In the genomic region with DNA sequence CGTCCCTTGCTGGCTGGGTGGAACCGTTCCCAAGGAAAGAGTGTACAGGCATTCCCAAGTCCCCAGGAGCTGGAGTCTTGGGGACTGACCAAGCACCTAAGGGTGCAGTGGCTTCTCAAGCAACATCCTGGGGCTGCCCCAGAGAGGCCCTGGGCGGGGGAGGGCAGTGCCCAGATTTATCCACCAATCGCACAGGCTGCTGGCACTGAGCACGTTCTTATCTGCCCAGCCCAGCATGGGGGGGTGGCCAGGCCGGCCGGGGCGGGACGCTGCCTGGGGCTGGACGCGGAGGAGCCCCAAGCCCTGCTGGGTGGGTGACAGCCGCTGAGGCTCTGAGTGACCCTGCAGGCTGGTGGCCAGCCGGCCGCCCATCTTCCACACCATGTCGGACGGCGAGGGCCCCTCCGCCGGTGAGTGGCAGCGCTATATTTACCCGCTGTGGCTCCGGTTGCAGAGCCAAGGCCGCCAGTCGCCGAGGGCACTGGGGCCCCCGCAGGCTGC, we compare ENCODE assay signal across 8 cellular contexts. TPM values are rescaled to one million over a fixed set of nuclear protein-coding genes. Genes with fewer than 3 reads are reported as not detected.
DNase-seq lines count a peak whose midpoint lies in the region; ATAC-seq and TF ChIP-seq lines count a peak whose summit lies in the region.

No MANE protein-coding gene starts in this region.

- H3K27me3 Mint-ChIP-seq in immature natural killer cell (ENCODE audit: low read depth in 3 of 3): peaks cover 8 to 17% (median 9%) of the 10 kb centered on the region in 3 donors

- H3K27ac Mint-ChIP-seq in immature natural killer cell: no peak overlapping the region

- peak; percentile 61 for ATAC-seq in sciatic nerve
- no peak for ATAC-seq in HG03432 (IDR thresholded peaks at IDR 0.05; ENCODE audit: unreplicated experiment)

- H3K4me3 ChIP-seq in WI38 (ENCODE audit: low read depth, low read length): peak overlapping the region; percentile 71

- no peak overlapping the region for H3K4me3 Mint-ChIP-seq in immature natural killer cell

- H3K36me3 Mint-ChIP-seq in immature natural killer cell: no peaks in the 10 kb centered on the region

- no peaks in the 10 kb centered on the region for H3K4me1 Mint-ChIP-seq in immature natural killer cell

- intact Hi-C loops in cardiac septum (cut with DNase I): no loop called here
- intact Hi-C loops in sciatic nerve (cut with DNase I): no loop called here

- TF ChIP-seq CTCF in WI38 (IDR thresholded peaks at IDR 0.05; ENCODE audit: low read depth, low read length): no peak

- DNase-seq in Daoy (ENCODE audit: low read depth) (peak; percentile 80), cardiac septum (ENCODE audit: low spot score) (peak; percentile 87), sciatic nerve (ENCODE audit: low spot score) (peak; percentile 65), cerebellar cortex (ENCODE audit: low spot score) (no peak), iPS-NIHi7 (ENCODE audit: extremely low spot score) (no peak), immature natural killer cell (no peak)

- no peaks in the 10 kb centered on the region for H3K9me3 Mint-ChIP-seq in immature natural killer cell

RNA-seq across cellular contexts. Expression of gene CYP46A1, which starts 53.4 kb away (rescaled TPM):
- 0.06 and 0.15 TPM in 2 replicates for total RNA-seq in Daoy (2014; rRNA removed; shearing (Covaris generic))
- total RNA-seq in cardiac septum (5.5 TPM), sciatic nerve (2.5 TPM)
- not detected for polyA plus RNA-seq in immature natural killer cell

RNA-seq across cellular contexts. Expression of gene EML1, which starts 55.7 kb away (rescaled TPM):
- total RNA-seq in Daoy (2014; rRNA removed; shearing (Covaris generic)): 95.5 and 101 TPM in 2 replicates
- total RNA-seq in cardiac septum (29.9 TPM), sciatic nerve (59.0 TPM)
- not detected for polyA plus RNA-seq in immature natural killer cell

Comparison
In these comparisons a context has a peak if more than half of its experiments do, and no peak if none do; other contexts are left out.
1. DNase-seq: peak in Daoy (single experiment), cardiac septum (single experiment) and sciatic nerve (single experiment); none in cerebellar cortex (single experiment), iPS-NIHi7 (single experiment) and immature natural killer cell (0 of 3).